1 cellular context compared by ENCODE assay signal in the genomic region with DNA sequence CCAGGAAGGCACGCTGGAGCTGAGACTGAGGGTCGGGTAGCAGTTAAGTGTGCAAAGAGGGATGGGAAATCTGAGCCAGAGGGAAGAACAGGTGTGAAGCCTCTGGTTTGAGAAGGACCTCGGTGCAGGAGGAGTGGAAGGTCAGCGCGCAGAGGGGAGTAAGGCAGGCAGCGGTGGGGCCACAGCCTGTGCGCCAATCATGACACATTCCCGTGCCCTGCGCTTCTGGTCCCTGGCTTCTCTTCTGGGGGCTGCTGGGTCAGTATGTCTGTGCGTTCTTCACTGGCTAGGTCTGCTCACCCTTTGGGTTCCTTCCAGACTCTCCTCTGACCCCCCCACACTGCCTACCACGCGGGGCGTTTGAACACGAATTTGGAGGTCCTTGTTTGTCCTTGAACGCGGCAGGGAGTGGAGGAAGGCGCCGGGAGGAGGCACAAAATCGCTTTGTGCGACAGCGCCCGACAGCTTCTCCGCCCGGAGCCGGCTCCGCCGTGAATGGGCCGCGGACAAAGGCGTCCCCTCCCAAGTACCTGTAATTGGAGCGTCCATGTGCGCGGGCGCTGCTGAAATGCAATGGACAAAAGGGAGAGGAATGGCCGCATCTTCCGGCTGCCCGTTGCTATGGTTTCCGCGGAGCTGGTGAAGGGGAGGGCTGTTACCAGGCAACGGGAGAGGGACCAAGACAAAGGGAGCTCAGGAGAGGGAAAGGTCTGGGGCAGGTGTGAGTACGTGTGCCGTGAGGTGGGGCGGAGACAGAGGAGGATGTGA.
TF ChIP-seq lines count a peak whose summit lies in the region.

No MANE protein-coding gene starts in this region.

TF ChIP-seq in H1, 55 proteins besides CTCF, POLR2A, EP300 and RAD21 (continued from another document):
- no peak for TF ChIP-seq EGR1 (IDR thresholded peaks at IDR 0.05; ENCODE audit: borderline replicate concordance, low read depth, low read length)
- no peak for TF ChIP-seq CBX8 (IDR thresholded peaks at IDR 0.05; ENCODE audit: borderline replicate concordance, low read depth, low read length)
- TF ChIP-seq ATF3 (IDR thresholded peaks at IDR 0.05; ENCODE audit: insufficient read depth, low read depth, low read length) = no peak
- no peak for TF ChIP-seq SAP30 (IDR thresholded peaks at IDR 0.05; ENCODE audit: insufficient read depth, insufficient replicate concordance, low read length)
- TF ChIP-seq TCF12 (IDR thresholded peaks at IDR 0.05; ENCODE audit: low read depth, low read length) = no peak
- TF ChIP-seq RBBP5 (IDR thresholded peaks at IDR 0.05; ENCODE audit: borderline replicate concordance, low read depth, low read length) = no peak
- TF ChIP-seq GABPA (IDR thresholded peaks at IDR 0.05; ENCODE audit: borderline replicate concordance, insufficient read depth, low read length) = no peak
- TF ChIP-seq TAF1 (IDR thresholded peaks at IDR 0.05; ENCODE audit: low read depth, low read length) = peak; percentile 82
- no peak for TF ChIP-seq CBX5 (IDR thresholded peaks at IDR 0.05; ENCODE audit: low read depth, low read length)
- no peak for TF ChIP-seq ZNF274 (IDR thresholded peaks at IDR 0.05; ENCODE audit: borderline replicate concordance, extremely low read depth, low read length)
- TF ChIP-seq, protein P1, sequence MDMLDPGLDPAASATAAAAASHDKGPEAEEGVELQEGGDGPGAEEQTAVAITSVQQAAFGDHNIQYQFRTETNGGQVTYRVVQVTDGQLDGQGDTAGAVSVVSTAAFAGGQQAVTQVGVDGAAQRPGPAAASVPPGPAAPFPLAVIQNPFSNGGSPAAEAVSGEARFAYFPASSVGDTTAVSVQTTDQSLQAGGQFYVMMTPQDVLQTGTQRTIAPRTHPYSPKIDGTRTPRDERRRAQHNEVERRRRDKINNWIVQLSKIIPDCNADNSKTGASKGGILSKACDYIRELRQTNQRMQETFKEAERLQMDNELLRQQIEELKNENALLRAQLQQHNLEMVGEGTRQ (IDR thresholded peaks at IDR 0.05; ENCODE audit: low read length) = no peak
- no peak for TF ChIP-seq JUND (IDR thresholded peaks at IDR 0.05; ENCODE audit: low read length)
- no peak for TF ChIP-seq GTF2F1 (IDR thresholded peaks at IDR 0.05; ENCODE audit: borderline replicate concordance, low read depth, low read length)
- TF ChIP-seq JUN (IDR thresholded peaks at IDR 0.05; ENCODE audit: low read depth, low read length) = no peak
- TF ChIP-seq SP2 (IDR thresholded peaks at IDR 0.05; ENCODE audit: low read length) = no peak
- no peak for TF ChIP-seq HDAC6 (IDR thresholded peaks at IDR 0.05; ENCODE audit: low read depth, low read length)
- TF ChIP-seq ATF2 (IDR thresholded peaks at IDR 0.05; ENCODE audit: low read length) = no peak
- TF ChIP-seq, protein P2, sequence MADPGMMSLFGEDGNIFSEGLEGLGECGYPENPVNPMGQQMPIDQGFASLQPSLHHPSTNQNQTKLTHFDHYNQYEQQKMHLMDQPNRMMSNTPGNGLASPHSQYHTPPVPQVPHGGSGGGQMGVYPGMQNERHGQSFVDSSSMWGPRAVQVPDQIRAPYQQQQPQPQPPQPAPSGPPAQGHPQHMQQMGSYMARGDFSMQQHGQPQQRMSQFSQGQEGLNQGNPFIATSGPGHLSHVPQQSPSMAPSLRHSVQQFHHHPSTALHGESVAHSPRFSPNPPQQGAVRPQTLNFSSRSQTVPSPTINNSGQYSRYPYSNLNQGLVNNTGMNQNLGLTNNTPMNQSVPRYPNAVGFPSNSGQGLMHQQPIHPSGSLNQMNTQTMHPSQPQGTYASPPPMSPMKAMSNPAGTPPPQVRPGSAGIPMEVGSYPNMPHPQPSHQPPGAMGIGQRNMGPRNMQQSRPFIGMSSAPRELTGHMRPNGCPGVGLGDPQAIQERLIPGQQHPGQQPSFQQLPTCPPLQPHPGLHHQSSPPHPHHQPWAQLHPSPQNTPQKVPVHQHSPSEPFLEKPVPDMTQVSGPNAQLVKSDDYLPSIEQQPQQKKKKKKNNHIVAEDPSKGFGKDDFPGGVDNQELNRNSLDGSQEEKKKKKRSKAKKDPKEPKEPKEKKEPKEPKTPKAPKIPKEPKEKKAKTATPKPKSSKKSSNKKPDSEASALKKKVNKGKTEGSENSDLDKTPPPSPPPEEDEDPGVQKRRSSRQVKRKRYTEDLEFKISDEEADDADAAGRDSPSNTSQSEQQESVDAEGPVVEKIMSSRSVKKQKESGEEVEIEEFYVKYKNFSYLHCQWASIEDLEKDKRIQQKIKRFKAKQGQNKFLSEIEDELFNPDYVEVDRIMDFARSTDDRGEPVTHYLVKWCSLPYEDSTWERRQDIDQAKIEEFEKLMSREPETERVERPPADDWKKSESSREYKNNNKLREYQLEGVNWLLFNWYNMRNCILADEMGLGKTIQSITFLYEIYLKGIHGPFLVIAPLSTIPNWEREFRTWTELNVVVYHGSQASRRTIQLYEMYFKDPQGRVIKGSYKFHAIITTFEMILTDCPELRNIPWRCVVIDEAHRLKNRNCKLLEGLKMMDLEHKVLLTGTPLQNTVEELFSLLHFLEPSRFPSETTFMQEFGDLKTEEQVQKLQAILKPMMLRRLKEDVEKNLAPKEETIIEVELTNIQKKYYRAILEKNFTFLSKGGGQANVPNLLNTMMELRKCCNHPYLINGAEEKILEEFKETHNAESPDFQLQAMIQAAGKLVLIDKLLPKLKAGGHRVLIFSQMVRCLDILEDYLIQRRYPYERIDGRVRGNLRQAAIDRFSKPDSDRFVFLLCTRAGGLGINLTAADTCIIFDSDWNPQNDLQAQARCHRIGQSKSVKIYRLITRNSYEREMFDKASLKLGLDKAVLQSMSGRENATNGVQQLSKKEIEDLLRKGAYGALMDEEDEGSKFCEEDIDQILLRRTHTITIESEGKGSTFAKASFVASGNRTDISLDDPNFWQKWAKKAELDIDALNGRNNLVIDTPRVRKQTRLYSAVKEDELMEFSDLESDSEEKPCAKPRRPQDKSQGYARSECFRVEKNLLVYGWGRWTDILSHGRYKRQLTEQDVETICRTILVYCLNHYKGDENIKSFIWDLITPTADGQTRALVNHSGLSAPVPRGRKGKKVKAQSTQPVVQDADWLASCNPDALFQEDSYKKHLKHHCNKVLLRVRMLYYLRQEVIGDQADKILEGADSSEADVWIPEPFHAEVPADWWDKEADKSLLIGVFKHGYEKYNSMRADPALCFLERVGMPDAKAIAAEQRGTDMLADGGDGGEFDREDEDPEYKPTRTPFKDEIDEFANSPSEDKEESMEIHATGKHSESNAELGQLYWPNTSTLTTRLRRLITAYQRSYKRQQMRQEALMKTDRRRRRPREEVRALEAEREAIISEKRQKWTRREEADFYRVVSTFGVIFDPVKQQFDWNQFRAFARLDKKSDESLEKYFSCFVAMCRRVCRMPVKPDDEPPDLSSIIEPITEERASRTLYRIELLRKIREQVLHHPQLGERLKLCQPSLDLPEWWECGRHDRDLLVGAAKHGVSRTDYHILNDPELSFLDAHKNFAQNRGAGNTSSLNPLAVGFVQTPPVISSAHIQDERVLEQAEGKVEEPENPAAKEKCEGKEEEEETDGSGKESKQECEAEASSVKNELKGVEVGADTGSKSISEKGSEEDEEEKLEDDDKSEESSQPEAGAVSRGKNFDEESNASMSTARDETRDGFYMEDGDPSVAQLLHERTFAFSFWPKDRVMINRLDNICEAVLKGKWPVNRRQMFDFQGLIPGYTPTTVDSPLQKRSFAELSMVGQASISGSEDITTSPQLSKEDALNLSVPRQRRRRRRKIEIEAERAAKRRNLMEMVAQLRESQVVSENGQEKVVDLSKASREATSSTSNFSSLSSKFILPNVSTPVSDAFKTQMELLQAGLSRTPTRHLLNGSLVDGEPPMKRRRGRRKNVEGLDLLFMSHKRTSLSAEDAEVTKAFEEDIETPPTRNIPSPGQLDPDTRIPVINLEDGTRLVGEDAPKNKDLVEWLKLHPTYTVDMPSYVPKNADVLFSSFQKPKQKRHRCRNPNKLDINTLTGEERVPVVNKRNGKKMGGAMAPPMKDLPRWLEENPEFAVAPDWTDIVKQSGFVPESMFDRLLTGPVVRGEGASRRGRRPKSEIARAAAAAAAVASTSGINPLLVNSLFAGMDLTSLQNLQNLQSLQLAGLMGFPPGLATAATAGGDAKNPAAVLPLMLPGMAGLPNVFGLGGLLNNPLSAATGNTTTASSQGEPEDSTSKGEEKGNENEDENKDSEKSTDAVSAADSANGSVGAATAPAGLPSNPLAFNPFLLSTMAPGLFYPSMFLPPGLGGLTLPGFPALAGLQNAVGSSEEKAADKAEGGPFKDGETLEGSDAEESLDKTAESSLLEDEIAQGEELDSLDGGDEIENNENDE (IDR thresholded peaks at IDR 0.05; ENCODE audit: insufficient replicate concordance, low read length) = no peak
- TF ChIP-seq NRF1 (IDR thresholded peaks at IDR 0.05; ENCODE audit: low read depth, low read length) = peak; percentile 27; the same call in 1 of the 2 replicates
- TF ChIP-seq ASH2L (IDR thresholded peaks at IDR 0.05; ENCODE audit: low read length) = peak; percentile 71
- TF ChIP-seq YY1 (IDR thresholded peaks at IDR 0.05; ENCODE audit: low read depth, low read length) = peak; percentile 90
- TF ChIP-seq KDM1A (IDR thresholded peaks at IDR 0.05; ENCODE audit: borderline replicate concordance, low read length) = no peak
- no peak for TF ChIP-seq CEBPB (IDR thresholded peaks at IDR 0.05; ENCODE audit: low read depth, low read length)
- no peak for TF ChIP-seq RXRA (IDR thresholded peaks at IDR 0.05; ENCODE audit: insufficient read depth, low read depth, low read length)
- TF ChIP-seq MAFK (IDR thresholded peaks at IDR 0.05; ENCODE audit: low read depth, low read length) = no peak
- TF ChIP-seq BCL11A (IDR thresholded peaks at IDR 0.05; ENCODE audit: low read depth in 2 of 2, low read length in 2 of 2) = no peak
- no peak for TF ChIP-seq HDAC2 (IDR thresholded peaks at IDR 0.05; ENCODE audit: borderline replicate concordance in 1 of 2, low read depth in 2 of 2, low read length in 2 of 2)
- no peak for TF ChIP-seq CHD2 (IDR thresholded peaks at IDR 0.05; ENCODE audit: low read length)
- peak; percentile 69 for TF ChIP-seq E2F6 (IDR thresholded peaks at IDR 0.05)
- no peak for TF ChIP-seq CHD1 (IDR thresholded peaks at IDR 0.05; ENCODE audit: low read depth, low read length)
- TF ChIP-seq, protein P3, sequence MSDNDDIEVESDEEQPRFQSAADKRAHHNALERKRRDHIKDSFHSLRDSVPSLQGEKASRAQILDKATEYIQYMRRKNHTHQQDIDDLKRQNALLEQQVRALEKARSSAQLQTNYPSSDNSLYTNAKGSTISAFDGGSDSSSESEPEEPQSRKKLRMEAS (IDR thresholded peaks at IDR 0.05) = peak; percentile 92
- TF ChIP-seq RNF2 (IDR thresholded peaks at IDR 0.05; ENCODE audit: borderline replicate concordance, low read depth, low read length, missing control alignments, poor library complexity, severe bottlenecking) = no peak
- no peak for TF ChIP-seq KDM5A (IDR thresholded peaks at IDR 0.05; ENCODE audit: low read length)
- TF ChIP-seq CREB1 (IDR thresholded peaks at IDR 0.05) = 0 out of 2 replicates have a peak, but pooled peaks have one; percentile 28
- TF ChIP-seq SRF (IDR thresholded peaks at IDR 0.05; ENCODE audit: low read depth, low read length) = no peak
- no peak for TF ChIP-seq NANOG (IDR thresholded peaks at IDR 0.05; ENCODE audit: insufficient read depth, low read depth, low read length, poor library complexity, severe bottlenecking)
- TF ChIP-seq SIN3A (conservative IDR thresholded peaks at IDR 0.05 in 1 of 2, IDR thresholded peaks at IDR 0.05 in 1 of 2; ENCODE audit: low read depth in 1 of 2, low read length in 2 of 2) = peak in 1 of 2 experiments; percentile 75; a peak in 2 of 4 replicates
- peak; percentile 71 for TF ChIP-seq TAF7 (optimal IDR thresholded peaks at IDR 0.05; ENCODE audit: borderline replicate concordance, low read depth, low read length)
- no peak for TF ChIP-seq TEAD4 (IDR thresholded peaks at IDR 0.05; ENCODE audit: low read depth, low read length)
- no peak for TF ChIP-seq SIRT6 (IDR thresholded peaks at IDR 0.05; ENCODE audit: low read length)
- no peak for TF ChIP-seq SP1 (IDR thresholded peaks at IDR 0.05; ENCODE audit: low read depth, low read length)
- no peak for TF ChIP-seq FOSL1 (IDR thresholded peaks at IDR 0.05; ENCODE audit: insufficient read depth, low read depth, low read length)
- peak; percentile 73 for TF ChIP-seq CTBP2 (IDR thresholded peaks at IDR 0.05; ENCODE audit: borderline replicate concordance, insufficient read depth, insufficient read length, low read length)
- no peak for TF ChIP-seq SIX5 (IDR thresholded peaks at IDR 0.05; ENCODE audit: low read depth, low read length)
- no peak for TF ChIP-seq SUZ12 (IDR thresholded peaks at IDR 0.05; ENCODE audit: low read length)
- no peak for TF ChIP-seq RFX5 (IDR thresholded peaks at IDR 0.05; ENCODE audit: borderline replicate concordance, low read depth, low read length)
